In genomic region chr7:106590209-106590816, GRCh38 we compare ENCODE assay signal across 1 cellular context.
TF ChIP-seq lines count a peak whose summit lies in the region.

No MANE protein-coding gene starts in this region.

TF ChIP-seq in K562, 482 proteins besides CTCF, POLR2A, EP300 and RAD21 (continued from another document and continues in another):
- TF ChIP-seq ETV6 (IDR thresholded peaks at IDR 0.05; ENCODE audit: borderline replicate concordance in 1 of 2, low read depth in 2 of 2, low read length in 1 of 2): peak in 1 of 2 experiments; percentile 66; a peak in 1 of 4 replicates
- no peak for TF ChIP-seq ETV6 (CRISPR knock-in tag; IDR thresholded peaks at IDR 0.05; ENCODE audit: borderline replicate concordance)
- no peak for TF ChIP-seq HNRNPH1 (optimal IDR thresholded peaks at IDR 0.05; ENCODE audit: low read depth, low read length)
- TF ChIP-seq TAL1 (IDR thresholded peaks at IDR 0.05): peak; percentile 28; the same call in 1 of the 2 replicates
- no peak for TF ChIP-seq PHF20 (IDR thresholded peaks at IDR 0.05; ENCODE audit: partially characterized antibody)
- peak; percentile 64 for TF ChIP-seq NCOR1 (IDR thresholded peaks at IDR 0.05)
- no peak for TF ChIP-seq ZNF165 (CRISPR knock-in tag; IDR thresholded peaks at IDR 0.05; ENCODE audit: borderline replicate concordance)
- TF ChIP-seq ZBTB34 (CRISPR knock-in tag; IDR thresholded peaks at IDR 0.05): no peak
- TF ChIP-seq PATZ1 (CRISPR knock-in tag; IDR thresholded peaks at IDR 0.05; ENCODE audit: borderline replicate concordance): no peak
- peak; percentile 79; the same call in 1 of the 2 replicates for TF ChIP-seq CBFA2T3 (IDR thresholded peaks at IDR 0.05)
- peak; percentile 62 for TF ChIP-seq TCF3 (CRISPR knock-in tag; IDR thresholded peaks at IDR 0.05)
- no peak for TF ChIP-seq DACH1 (IDR thresholded peaks at IDR 0.05; ENCODE audit: partially characterized antibody)
- no peak for TF ChIP-seq RUNX1 (IDR thresholded peaks at IDR 0.05; ENCODE audit: low read depth)
- TF ChIP-seq ZBTB33 (CRISPR knock-in tag; IDR thresholded peaks at IDR 0.05): no peak
- TF ChIP-seq ZNF239 (CRISPR knock-in tag; IDR thresholded peaks at IDR 0.05): no peak
- TF ChIP-seq MEIS2 (IDR thresholded peaks at IDR 0.05; ENCODE audit: partially characterized antibody): peak; percentile 12
- TF ChIP-seq ZNF175 (CRISPR knock-in tag; IDR thresholded peaks at IDR 0.05; ENCODE audit: low read depth): peak; percentile 78; the same call in 1 of the 2 replicates
- no peak for TF ChIP-seq KLF6 (CRISPR knock-in tag; IDR thresholded peaks at IDR 0.05; ENCODE audit: borderline replicate concordance)
- TF ChIP-seq ZNF280A (IDR thresholded peaks at IDR 0.05; ENCODE audit: low read depth, partially characterized antibody): no peak
- TF ChIP-seq CBFA2T2 (conservative IDR thresholded peaks at IDR 0.05): no peak
- TF ChIP-seq IRF2 (CRISPR knock-in tag; IDR thresholded peaks at IDR 0.05): no peak
- TF ChIP-seq DNMT1 (IDR thresholded peaks at IDR 0.05): no peak
- no peak for TF ChIP-seq MTA3 (IDR thresholded peaks at IDR 0.05; ENCODE audit: borderline replicate concordance)
- TF ChIP-seq SPI1 (IDR thresholded peaks at IDR 0.05; ENCODE audit: borderline replicate concordance, low read depth, low read length): no peak
- TF ChIP-seq KLF16 (IDR thresholded peaks at IDR 0.05): no peak; the same call in 1 of the 2 replicates
- no peak for TF ChIP-seq SLC30A9 (CRISPR knock-in tag; IDR thresholded peaks at IDR 0.05)
- no peak for TF ChIP-seq SMARCC2 (IDR thresholded peaks at IDR 0.05; ENCODE audit: low read depth)
- TF ChIP-seq, protein P1, sequence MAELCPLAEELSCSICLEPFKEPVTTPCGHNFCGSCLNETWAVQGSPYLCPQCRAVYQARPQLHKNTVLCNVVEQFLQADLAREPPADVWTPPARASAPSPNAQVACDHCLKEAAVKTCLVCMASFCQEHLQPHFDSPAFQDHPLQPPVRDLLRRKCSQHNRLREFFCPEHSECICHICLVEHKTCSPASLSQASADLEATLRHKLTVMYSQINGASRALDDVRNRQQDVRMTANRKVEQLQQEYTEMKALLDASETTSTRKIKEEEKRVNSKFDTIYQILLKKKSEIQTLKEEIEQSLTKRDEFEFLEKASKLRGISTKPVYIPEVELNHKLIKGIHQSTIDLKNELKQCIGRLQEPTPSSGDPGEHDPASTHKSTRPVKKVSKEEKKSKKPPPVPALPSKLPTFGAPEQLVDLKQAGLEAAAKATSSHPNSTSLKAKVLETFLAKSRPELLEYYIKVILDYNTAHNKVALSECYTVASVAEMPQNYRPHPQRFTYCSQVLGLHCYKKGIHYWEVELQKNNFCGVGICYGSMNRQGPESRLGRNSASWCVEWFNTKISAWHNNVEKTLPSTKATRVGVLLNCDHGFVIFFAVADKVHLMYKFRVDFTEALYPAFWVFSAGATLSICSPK (IDR thresholded peaks at IDR 0.05; ENCODE audit: borderline replicate concordance): no peak
- TF ChIP-seq U2AF1 (optimal IDR thresholded peaks at IDR 0.05; ENCODE audit: low read depth, low read length): no peak
- no peak for TF ChIP-seq E2F3 (CRISPR knock-in tag; IDR thresholded peaks at IDR 0.05)
- no peak for TF ChIP-seq HDGF (IDR thresholded peaks at IDR 0.05)
- TF ChIP-seq FOXJ2 (tag; IDR thresholded peaks at IDR 0.05): no peak
- TF ChIP-seq, protein P2, sequence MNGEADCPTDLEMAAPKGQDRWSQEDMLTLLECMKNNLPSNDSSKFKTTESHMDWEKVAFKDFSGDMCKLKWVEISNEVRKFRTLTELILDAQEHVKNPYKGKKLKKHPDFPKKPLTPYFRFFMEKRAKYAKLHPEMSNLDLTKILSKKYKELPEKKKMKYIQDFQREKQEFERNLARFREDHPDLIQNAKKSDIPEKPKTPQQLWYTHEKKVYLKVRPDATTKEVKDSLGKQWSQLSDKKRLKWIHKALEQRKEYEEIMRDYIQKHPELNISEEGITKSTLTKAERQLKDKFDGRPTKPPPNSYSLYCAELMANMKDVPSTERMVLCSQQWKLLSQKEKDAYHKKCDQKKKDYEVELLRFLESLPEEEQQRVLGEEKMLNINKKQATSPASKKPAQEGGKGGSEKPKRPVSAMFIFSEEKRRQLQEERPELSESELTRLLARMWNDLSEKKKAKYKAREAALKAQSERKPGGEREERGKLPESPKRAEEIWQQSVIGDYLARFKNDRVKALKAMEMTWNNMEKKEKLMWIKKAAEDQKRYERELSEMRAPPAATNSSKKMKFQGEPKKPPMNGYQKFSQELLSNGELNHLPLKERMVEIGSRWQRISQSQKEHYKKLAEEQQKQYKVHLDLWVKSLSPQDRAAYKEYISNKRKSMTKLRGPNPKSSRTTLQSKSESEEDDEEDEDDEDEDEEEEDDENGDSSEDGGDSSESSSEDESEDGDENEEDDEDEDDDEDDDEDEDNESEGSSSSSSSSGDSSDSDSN (IDR thresholded peaks at IDR 0.05; ENCODE audit: borderline replicate concordance in 1 of 2, low read depth in 2 of 2, low read length in 2 of 2): 0 out of 4 replicates have a peak, but pooled peaks of 1 of the 2 experiments have one; percentile 35
- TF ChIP-seq SUPT5H (IDR thresholded peaks at IDR 0.05): no peak
- TF ChIP-seq, protein P3, sequence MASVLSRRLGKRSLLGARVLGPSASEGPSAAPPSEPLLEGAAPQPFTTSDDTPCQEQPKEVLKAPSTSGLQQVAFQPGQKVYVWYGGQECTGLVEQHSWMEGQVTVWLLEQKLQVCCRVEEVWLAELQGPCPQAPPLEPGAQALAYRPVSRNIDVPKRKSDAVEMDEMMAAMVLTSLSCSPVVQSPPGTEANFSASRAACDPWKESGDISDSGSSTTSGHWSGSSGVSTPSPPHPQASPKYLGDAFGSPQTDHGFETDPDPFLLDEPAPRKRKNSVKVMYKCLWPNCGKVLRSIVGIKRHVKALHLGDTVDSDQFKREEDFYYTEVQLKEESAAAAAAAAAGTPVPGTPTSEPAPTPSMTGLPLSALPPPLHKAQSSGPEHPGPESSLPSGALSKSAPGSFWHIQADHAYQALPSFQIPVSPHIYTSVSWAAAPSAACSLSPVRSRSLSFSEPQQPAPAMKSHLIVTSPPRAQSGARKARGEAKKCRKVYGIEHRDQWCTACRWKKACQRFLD (CRISPR knock-in tag; IDR thresholded peaks at IDR 0.05): peak; percentile 69; the same call in 1 of the 2 replicates
- TF ChIP-seq ZBED1 (IDR thresholded peaks at IDR 0.05): no peak
- TF ChIP-seq E2F8 (IDR thresholded peaks at IDR 0.05; ENCODE audit: low read depth, partially characterized antibody): no peak
- TF ChIP-seq CBX3 (IDR thresholded peaks at IDR 0.05; ENCODE audit: borderline replicate concordance in 1 of 2, low read length in 2 of 2): no peak
- TF ChIP-seq EHMT2 (IDR thresholded peaks at IDR 0.05): peak; percentile 81; the same call in 1 of the 2 replicates
- TF ChIP-seq SNIP1 (IDR thresholded peaks at IDR 0.05; ENCODE audit: low read depth): no peak
- TF ChIP-seq PCBP1 (IDR thresholded peaks at IDR 0.05; ENCODE audit: low read depth, low read length, poor library complexity, severe bottlenecking): no peak
- peak in 1 of 2 experiments; percentile 78; a peak in 2 of 4 replicates for TF ChIP-seq HDAC1 (IDR thresholded peaks at IDR 0.05)
- no peak for TF ChIP-seq HCFC1 (IDR thresholded peaks at IDR 0.05; ENCODE audit: low read depth, low read length)
- no peak for TF ChIP-seq NFIX (CRISPR knock-in tag; IDR thresholded peaks at IDR 0.05; ENCODE audit: low read depth)
- TF ChIP-seq, protein P4, sequence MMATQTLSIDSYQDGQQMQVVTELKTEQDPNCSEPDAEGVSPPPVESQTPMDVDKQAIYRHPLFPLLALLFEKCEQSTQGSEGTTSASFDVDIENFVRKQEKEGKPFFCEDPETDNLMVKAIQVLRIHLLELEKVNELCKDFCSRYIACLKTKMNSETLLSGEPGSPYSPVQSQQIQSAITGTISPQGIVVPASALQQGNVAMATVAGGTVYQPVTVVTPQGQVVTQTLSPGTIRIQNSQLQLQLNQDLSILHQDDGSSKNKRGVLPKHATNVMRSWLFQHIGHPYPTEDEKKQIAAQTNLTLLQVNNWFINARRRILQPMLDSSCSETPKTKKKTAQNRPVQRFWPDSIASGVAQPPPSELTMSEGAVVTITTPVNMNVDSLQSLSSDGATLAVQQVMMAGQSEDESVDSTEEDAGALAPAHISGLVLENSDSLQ (IDR thresholded peaks at IDR 0.05): peak; percentile 15; the same call in 1 of the 2 replicates
- TF ChIP-seq SRSF1 (IDR thresholded peaks at IDR 0.05; ENCODE audit: low read depth, low read length): no peak
- no peak for TF ChIP-seq E4F1 (CRISPR knock-in tag; IDR thresholded peaks at IDR 0.05; ENCODE audit: borderline replicate concordance)
- TF ChIP-seq SMARCA4 (IDR thresholded peaks at IDR 0.05): peak; percentile 71
